8 cellular contexts compared by ENCODE assay signal in genomic region chr17:68512247-68512966, GRCh38. TPM values are rescaled to one million over a fixed set of nuclear protein-coding genes. Genes with fewer than 3 reads are reported as not detected.
DNase-seq lines count a peak whose midpoint lies in the region; ATAC-seq and TF ChIP-seq lines count a peak whose summit lies in the region.

Gene PRKAR1A, plus strand, starts transcription at chr17:68512430. Its CDS starts 2,970 bp downstream, at chr17:68515400.

- peaks cover 52% of the 10 kb centered on the region for H3K4me1 ChIP-seq in lower lobe of right lung

- intact Hi-C loops in lower lobe of right lung (cut with DNase I): no loop called here

- H3K27me3 ChIP-seq in lower lobe of right lung (ENCODE audit: low read depth): no peaks in the 10 kb centered on the region

- no peak for TF ChIP-seq CTCF in lower lobe of right lung (IDR thresholded peaks at IDR 0.05)

- H3K9me3 ChIP-seq in lower lobe of right lung: no peaks in the 10 kb centered on the region

- DNase-seq in COLO668 (lab: John Stamatoyannopoulos, UW; ENCODE audit: unreplicated experiment): peak; percentile 85
- DNase-seq in HT-29 (ENCODE audit: low spot score): peak; percentile 95
- DNase-seq in NK-92 treated with Interleukin-12 subunit alpha and Interleukin-12 subunit beta, amount 100 ng/mL, for 24 hours (lab: John Stamatoyannopoulos, UW): peak; percentile 93
- peak; percentile 96 for DNase-seq in activated CD8-positive, alpha-beta memory T cell treated with anti-CD3 and anti-CD28 coated beads for 24 hours
- DNase-seq in effector CD4-positive, alpha-beta T cell: peak; percentile 93
- DNase-seq in lower lobe of right lung: peak; percentile 97
- DNase-seq in stimulated activated CD4-positive, alpha-beta T cell treated with anti-CD3 and anti-CD28 coated beads, TNF-alpha, amount 100 ng/mL, for 1 hour (ENCODE audit: low read depth in 3 of 3, low spot score in 1 of 3): peak; percentile 71 to 79 (median 73)

- ATAC-seq in GM21360 (IDR thresholded peaks at IDR 0.05; ENCODE audit: unreplicated experiment) (peak; percentile 89), lower lobe of right lung (peak; percentile 95)

- H3K4me3 ChIP-seq in lower lobe of right lung: peak within 1 kb of the TSS; percentile 86

- peak within 1 kb of the TSS; percentile 99 for H3K27ac ChIP-seq in lower lobe of right lung

- H3K36me3 ChIP-seq in lower lobe of right lung: peaks cover 25% of the 10 kb centered on the region

RNA-seq across cellular contexts. Expression of gene PRKAR1A, which starts in this region (rescaled TPM):
- total RNA-seq in HT-29 (2014; rRNA removed; shearing (Covaris generic)): 86.4 and 119 TPM in 2 replicates
- total RNA-seq in lower lobe of right lung: 374 TPM

Comparison
In these comparisons a context has a peak if more than half of its experiments do, and no peak if none do; other contexts are left out.
1. Peak in every context shown above with its lines: DNase-seq, ATAC-seq, H3K4me3 ChIP-seq and H3K27ac ChIP-seq.